ENCODE assay signal across 15 cellular contexts in genomic region chr14:92737206-92737605, GRCh38. TPM values are rescaled to one million over a fixed set of nuclear protein-coding genes. Genes with fewer than 3 reads are reported as not detected.
DNase-seq lines count a peak whose midpoint lies in the region; ATAC-seq and TF ChIP-seq lines count a peak whose summit lies in the region.
"Had no signal": no experiment of that assay in that cellular context is flagged by ENCODE, and none has a peak within 500 bp of the region (broad histone marks: within the 10 kb centered on the region; RNA-seq: fewer than 3 reads in every experiment).

No MANE protein-coding gene starts in this region.

- intact Hi-C loops in activated CD4-positive, alpha-beta T cell treated with anti-CD3 and anti-CD28 coated beads, Interleukin-2, amount 10 ng/mL, durations not matched to agents 24 days and 14 days (cut with micrococcal nuclease), result loop anchor here (2.0 kb wide), 1 partner anchor 14 kb away; no protein-coding TSS in a partner anchor
- intact Hi-C loops in colonic mucosa (cut with DNase I), result no loop called here

- H3K36me3 ChIP-seq in KMS-11 (ENCODE audit: insufficient read depth) (no peaks in the 10 kb centered on the region), colonic mucosa (no peaks in the 10 kb centered on the region), Peyer's patch (peaks cover 0 to 23% (median 0%) of the 10 kb centered on the region in 3 donors)

- peak overlapping the region; percentile 3 for H3K27ac Mint-ChIP-seq in activated CD4-positive, alpha-beta T cell treated with anti-CD3 and anti-CD28 coated beads, Interleukin-2, amount 10 ng/mL, durations not matched to agents 24 days and 14 days
- H3K27ac Mint-ChIP-seq in stimulated activated naive B cell treated with anti-CD40 and anti-IgM and Interleukin-4, amounts not matched to agents 10 μg/mL and 1 μg/mL and 100 μg/mL, for 72 hours, result peak overlapping the region; percentile 15

- H3K27me3 Mint-ChIP-seq in activated CD4-positive, alpha-beta T cell treated with anti-CD3 and anti-CD28 coated beads, Interleukin-2, amount 10 ng/mL, durations not matched to agents 24 days and 14 days, result peaks cover 46% of the 10 kb centered on the region
- no peaks in the 10 kb centered on the region for H3K27me3 Mint-ChIP-seq in stimulated activated naive B cell treated with anti-CD40 and anti-IgM and Interleukin-4, amounts not matched to agents 10 μg/mL and 1 μg/mL and 100 μg/mL, for 72 hours

- no peak overlapping the region for H2AFZ ChIP-seq in KMS-11 (ENCODE audit: low read depth)
- H2AFZ ChIP-seq: parathyroid adenoma had no signal

- H3K27me3 ChIP-seq in KMS-11 (ENCODE audit: insufficient read depth, low read depth), result no peaks in the 10 kb centered on the region
- no peaks in the 10 kb centered on the region for H3K27me3 ChIP-seq in colonic mucosa
- no peaks in the 10 kb centered on the region for H3K27me3 ChIP-seq in Peyer's patch

- peaks cover 10% of the 10 kb centered on the region for H3K4me1 Mint-ChIP-seq in activated CD4-positive, alpha-beta T cell treated with anti-CD3 and anti-CD28 coated beads, Interleukin-2, amount 10 ng/mL, durations not matched to agents 24 days and 14 days
- peaks cover 11 to 15% of the 10 kb centered on the region in 2 donors for H3K4me1 Mint-ChIP-seq in stimulated activated naive B cell treated with anti-CD40 and anti-IgM and Interleukin-4, amounts not matched to agents 10 μg/mL and 1 μg/mL and 100 μg/mL, for 72 hours

- H3K4me1 ChIP-seq in KMS-11 (ENCODE audit: low read depth, poor library complexity, severe bottlenecking) (peaks cover 35% of the 10 kb centered on the region), colonic mucosa (peaks cover 11% of the 10 kb centered on the region), Peyer's patch (peaks cover 0 to 4% (median 0%) of the 10 kb centered on the region in 4 donors)

- H3K4me3 ChIP-seq in KMS-11 (IDR thresholded peaks at IDR 0.05; ENCODE audit: insufficient read depth, low read depth, low read length) (no peak overlapping the region), colonic mucosa (no peak overlapping the region), Peyer's patch (no peak overlapping the region)

- no peak for TF ChIP-seq POLR2A in Peyer's patch (IDR thresholded peaks at IDR 0.05)

- peak overlapping the region; percentile 73; the same call in 1 of the 2 replicates for H3K4me2 ChIP-seq in KMS-11

- H3K27ac ChIP-seq in KMS-11 (peak overlapping the region; percentile 45), colonic mucosa (peak overlapping the region; percentile 65), Peyer's patch (peak overlapping the region in 1 of 4 donors; percentile 57)
- H3K27ac ChIP-seq: parathyroid adenoma had no signal

- no peaks in the 10 kb centered on the region; the same call in 1 of the 2 replicates for H3K79me2 ChIP-seq in KMS-11 (ENCODE audit: insufficient read depth, low read depth)

- no peaks in the 10 kb centered on the region for H3K36me3 Mint-ChIP-seq in activated CD4-positive, alpha-beta T cell treated with anti-CD3 and anti-CD28 coated beads, Interleukin-2, amount 10 ng/mL, durations not matched to agents 24 days and 14 days (ENCODE audit: low read depth)
- H3K36me3 Mint-ChIP-seq in stimulated activated naive B cell treated with anti-CD40 and anti-IgM and Interleukin-4, amounts not matched to agents 10 μg/mL and 1 μg/mL and 100 μg/mL, for 72 hours, result peaks cover 6 to 7% of the 10 kb centered on the region in 2 donors

- peak; percentile 23 to 46 for ATAC-seq in stimulated activated naive B cell treated with anti-CD40 and anti-IgM and Interleukin-4, amounts not matched to agents 10 μg/mL and 1 μg/mL and 100 μg/mL, for 72 hours (replicated peaks)

- no peaks in the 10 kb centered on the region for H3K9me3 Mint-ChIP-seq in activated CD4-positive, alpha-beta T cell treated with anti-CD3 and anti-CD28 coated beads, Interleukin-2, amount 10 ng/mL, durations not matched to agents 24 days and 14 days
- H3K9me3 Mint-ChIP-seq in stimulated activated naive B cell treated with anti-CD40 and anti-IgM and Interleukin-4, amounts not matched to agents 10 μg/mL and 1 μg/mL and 100 μg/mL, for 72 hours, result no peaks in the 10 kb centered on the region
- H3K9me3 Mint-ChIP-seq: activated T-cell treated with anti-CD3 and anti-CD28 coated beads, Interleukin-2, amount 50 U/mL, for 4 hours had no signal

- DNase-seq in activated CD4-positive, alpha-beta T cell treated with anti-CD3 and anti-CD28 coated beads, Interleukin-2, amount 10 ng/mL, durations not matched to agents 24 days and 14 days, result no peak
- DNase-seq in activated CD4-positive, alpha-beta T cell treated with anti-CD3 and anti-CD28 coated beads, Interleukin-2, amount 50 U/mL, for 4 hours, result no peak
- DNase-seq in colonic mucosa, result peak; percentile 42
- no peak for DNase-seq in stimulated activated naive B cell treated with anti-CD40 and anti-IgM and Interleukin-4, amounts not matched to agents 10 μg/mL and 1 μg/mL and 100 μg/mL, for 72 hours
- DNase-seq in nucleus accumbens (lab: John Stamatoyannopoulos, UW), result no peak
- no peak for DNase-seq in Peyer's patch
- no peak for DNase-seq in NCI-H345 (lab: John Stamatoyannopoulos, UW)
- DNase-seq: activated T-cell treated with anti-CD3 and anti-CD28 coated beads, Interleukin-2, amount 50 U/mL, for 4 hours; cortex of kidney; erythroblast; midbrain; NCI-H2081; NCI-H69 had no signal

- H3K9me3 ChIP-seq in colonic mucosa (no peaks in the 10 kb centered on the region), Peyer's patch (no peaks in the 10 kb centered on the region)

- H3K4me3 Mint-ChIP-seq in activated CD4-positive, alpha-beta T cell treated with anti-CD3 and anti-CD28 coated beads, Interleukin-2, amount 10 ng/mL, durations not matched to agents 24 days and 14 days, result peak overlapping the region; percentile 29
- no peak overlapping the region for H3K4me3 Mint-ChIP-seq in stimulated activated naive B cell treated with anti-CD40 and anti-IgM and Interleukin-4, amounts not matched to agents 10 μg/mL and 1 μg/mL and 100 μg/mL, for 72 hours
- H3K4me3 Mint-ChIP-seq: activated T-cell treated with anti-CD3 and anti-CD28 coated beads, Interleukin-2, amount 50 U/mL, for 4 hours had no signal

- TF ChIP-seq CTCF in KMS-11 (conservative IDR thresholded peaks at IDR 0.05; ENCODE audit: low read depth, low read length), result no peak
- no peak for TF ChIP-seq CTCF in colonic mucosa (IDR thresholded peaks at IDR 0.05)
- no peak for TF ChIP-seq CTCF in Peyer's patch (IDR thresholded peaks at IDR 0.05)

- no peak overlapping the region for H3K9ac ChIP-seq in KMS-11
- peak overlapping the region in 1 of 2 donors; percentile 21 for H3K9ac ChIP-seq in colonic mucosa (ENCODE audit: low read depth in 2 of 2, low read length in 2 of 2)
- H3K9ac ChIP-seq: parathyroid adenoma had no signal

- H4K20me1 ChIP-seq in KMS-11 (ENCODE audit: insufficient read depth), result no peaks in the 10 kb centered on the region

RNA-seq across cellular contexts. Expression of gene LGMN, which starts 11.2 kb away (rescaled TPM):
- 1.4 and 2.1 TPM in 2 replicates for total RNA-seq in activated CD4-positive, alpha-beta T cell treated with anti-CD3 and anti-CD28 coated beads, Interleukin-2, amount 10 ng/mL, durations not matched to agents 24 days and 14 days
- total RNA-seq in colonic mucosa, result 100 to 1,000 TPM in 1 of 2 donors, 10 to 100 TPM in 1; 70.0 to 107 TPM
- total RNA-seq in Peyer's patch, result 100 to 1,000 TPM in 1 of 4 donors, 10 to 100 TPM in 3; 16.5 to 108 (median 82.5) TPM

RNA-seq across cellular contexts. Expression of gene GOLGA5, which starts 56.9 kb away (rescaled TPM):
- total RNA-seq in activated CD4-positive, alpha-beta T cell treated with anti-CD3 and anti-CD28 coated beads, Interleukin-2, amount 10 ng/mL, durations not matched to agents 24 days and 14 days, result 20.1 and 20.8 TPM in 2 replicates
- total RNA-seq in colonic mucosa (10 to 100 TPM; 32.9 to 49.4 TPM), Peyer's patch (10 to 100 TPM; 29.9 to 49.5 (median 34.6) TPM)
